ENCODE assay signal across 8 cellular contexts in the genomic region with DNA sequence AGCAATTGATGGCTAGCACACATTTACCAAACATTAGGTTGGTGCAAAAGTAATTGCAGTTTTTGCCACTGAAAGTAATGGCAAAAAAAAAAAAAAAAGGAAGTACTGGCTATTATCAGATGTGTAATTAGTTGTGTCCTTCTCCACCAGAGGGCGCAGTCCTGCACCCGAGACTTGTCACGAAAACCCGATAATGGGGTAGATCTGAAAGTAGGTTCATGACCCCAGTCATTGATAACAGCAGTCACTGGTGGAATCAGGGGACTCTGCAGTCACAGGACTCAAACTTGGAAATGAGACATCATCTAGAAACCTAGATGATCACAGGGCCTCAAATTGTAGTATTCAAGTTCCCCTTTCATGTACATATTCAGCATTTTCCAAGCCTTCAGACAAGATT. TPM values are rescaled to one million over a fixed set of nuclear protein-coding genes. Genes with fewer than 3 reads are reported as not detected.
A peak's percentile ranks its signal among the peaks of the same experiment; 100 is the strongest.
DNase-seq lines count a peak whose midpoint lies in the region; ATAC-seq and TF ChIP-seq lines count a peak whose summit lies in the region.

No MANE protein-coding gene starts in this region.

- H3K14ac ChIP-seq in trophoblast cell (ENCODE audit: low read length) = no peak overlapping the region

- H2AFZ ChIP-seq in trophoblast cell (ENCODE audit: insufficient read depth, low read length, poor library complexity) = no peak overlapping the region

- no peaks in the 10 kb centered on the region for H3K79me2 ChIP-seq in trophoblast cell (ENCODE audit: control insufficient read depth, insufficient read depth, low read length, poor library complexity)

- no peak overlapping the region for H2BK12ac ChIP-seq in trophoblast cell (ENCODE audit: low read length)

- no peaks in the 10 kb centered on the region for H3K36me3 ChIP-seq in trophoblast cell (ENCODE audit: control insufficient read depth in 1 of 2, insufficient read depth in 2 of 2, low read length in 2 of 2)

- no peak overlapping the region for H3K23ac ChIP-seq in trophoblast cell (ENCODE audit: low read length)

- no peak overlapping the region for H4K91ac ChIP-seq in trophoblast cell (ENCODE audit: low read depth, low read length)

- no peak overlapping the region for H3K27ac ChIP-seq in trophoblast cell (ENCODE audit: low read depth, low read length)
- H3K27ac ChIP-seq in coronary artery = no peak overlapping the region

- no peak overlapping the region for H3K4me3 ChIP-seq in GM12875 (ENCODE audit: low read depth, low read length)
- H3K4me3 ChIP-seq in fibroblast of the aortic adventitia (ENCODE audit: low read depth, low read length) = no peak overlapping the region
- H3K4me3 ChIP-seq in trophoblast cell (ENCODE audit: low read depth, low read length) = no peak overlapping the region
- H3K4me3 ChIP-seq in coronary artery = no peak overlapping the region

- no peak overlapping the region for H4K12ac ChIP-seq in trophoblast cell (ENCODE audit: low read depth, low read length)

- no peaks in the 10 kb centered on the region for H3K4me1 ChIP-seq in trophoblast cell (ENCODE audit: control insufficient read depth in 1 of 2, insufficient read depth in 2 of 2, low read length in 2 of 2)

- TF ChIP-seq CTCF in GM12875 (IDR thresholded peaks at IDR 0.05; ENCODE audit: borderline replicate concordance, insufficient read depth, low read depth, low read length) = peak; percentile 55; the same call in 1 of the 2 replicates
- TF ChIP-seq CTCF in fibroblast of the aortic adventitia (IDR thresholded peaks at IDR 0.05; ENCODE audit: insufficient read depth, low read length) = peak; percentile 51
- TF ChIP-seq CTCF in coronary artery (IDR thresholded peaks at IDR 0.05) = no peak

- no peak overlapping the region for H2BK5ac ChIP-seq in trophoblast cell (ENCODE audit: low read depth, low read length, poor library complexity)

- H3K27me3 ChIP-seq in trophoblast cell (ENCODE audit: insufficient read depth, low read length) = no peaks in the 10 kb centered on the region

- H3K9ac ChIP-seq in trophoblast cell (ENCODE audit: low read length) = no peak overlapping the region

- DNase-seq in A172 (ENCODE audit: low spot score) (peak; percentile 51), NOMO-1 treated with dmso at 0.1 percent for 144 hours (lab: John Stamatoyannopoulos, UW; ENCODE audit: unreplicated experiment) (peak; percentile 18), fibroblast of the aortic adventitia (ENCODE audit: low read depth) (peak; percentile 58), trophoblast cell (peak; percentile 36 to 79), coronary artery (ENCODE audit: low spot score) (no peak)
- peak; percentile 63 for DNase-seq in activated CD8-positive, alpha-beta memory T cell treated with anti-CD3 and anti-CD28 coated beads, Interleukin-2, amount 50 U/mL, for 4 hours

- no peak overlapping the region for H4K8ac ChIP-seq in trophoblast cell (ENCODE audit: low read depth, low read length)

- H2BK120ac ChIP-seq in trophoblast cell (ENCODE audit: insufficient read depth, low read length, poor library complexity) = no peak overlapping the region

- no peaks in the 10 kb centered on the region for H3K9me3 ChIP-seq in trophoblast cell (ENCODE audit: insufficient read depth, low read depth, low read length)

- no CpG with 5 or more reads among the region's 4 CpGs for WGBS in trophoblast cell (ENCODE audit: extremely low coverage, insufficient coverage, insufficient read length)

- no peak overlapping the region for H3K18ac ChIP-seq in trophoblast cell (ENCODE audit: low read length)

- no peak overlapping the region for H3K4me2 ChIP-seq in trophoblast cell (ENCODE audit: low read length)

- peak; percentile 52 for ATAC-seq in HG03103 (IDR thresholded peaks at IDR 0.05; ENCODE audit: low read depth, unreplicated experiment)

- no peaks in the 10 kb centered on the region for H3K79me1 ChIP-seq in trophoblast cell (ENCODE audit: low read length)

- H2AK5ac ChIP-seq in trophoblast cell (ENCODE audit: low read length) = no peak overlapping the region

- H3K4ac ChIP-seq in trophoblast cell (ENCODE audit: low read depth, low read length) = no peak overlapping the region

RNA-seq across cellular contexts. Expression of a gene that starts 13.1 kb away (rescaled TPM):
- total RNA-seq in A172 (2014; rRNA removed; shearing (Covaris generic)) = 135 and 176 TPM in 2 replicates
- 52.8 and 83.0 TPM in 2 replicates for total RNA-seq in fibroblast of the aortic adventitia (ENCODE audit: low replicate concordance)
- 31.6 and 32.5 TPM in 2 replicates for polyA plus RNA-seq in trophoblast cell (2013)

RNA-seq across cellular contexts. Expression of a gene that starts 26.8 kb away (rescaled TPM):
- 61.6 and 86.7 TPM in 2 replicates for total RNA-seq in A172 (2014; rRNA removed; shearing (Covaris generic))
- 75.7 and 450 TPM in 2 replicates for total RNA-seq in fibroblast of the aortic adventitia (ENCODE audit: low replicate concordance)
- 142 and 148 TPM in 2 replicates for polyA plus RNA-seq in trophoblast cell (2013)
